ENCODE assay signal across 1 cellular context in the genomic region with DNA sequence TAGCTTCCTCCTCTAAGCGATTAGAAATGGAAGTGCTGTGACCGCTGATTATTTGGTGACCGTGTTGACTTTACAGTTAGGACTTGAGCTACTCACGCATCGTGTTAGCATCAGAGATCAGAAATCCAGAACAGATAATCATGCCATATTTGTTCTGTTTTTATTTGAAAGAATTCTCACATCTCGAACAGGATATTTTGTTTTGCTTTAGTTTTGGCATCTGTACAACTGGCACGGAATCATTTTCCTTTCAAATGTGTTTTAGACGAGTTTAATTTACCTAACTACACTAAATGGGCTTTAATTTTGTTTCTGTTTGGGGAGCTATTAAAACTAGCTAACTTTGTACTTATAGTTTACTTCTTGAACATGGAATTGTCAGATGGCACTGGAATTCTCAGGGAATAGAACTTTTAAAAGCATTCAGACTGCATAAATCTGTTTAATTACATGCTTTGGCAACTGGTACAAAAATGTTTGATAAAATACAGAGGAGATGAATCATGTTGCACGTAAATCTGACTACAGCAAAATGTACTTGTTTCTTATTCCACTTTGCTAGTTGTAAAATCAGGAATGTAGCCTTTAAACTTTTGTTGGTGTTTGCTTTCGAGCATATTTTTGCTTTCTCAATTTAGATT.
TF ChIP-seq lines count a peak whose summit lies in the region.

No MANE protein-coding gene starts in this region.

TF ChIP-seq in HEK293, 187 proteins besides CTCF, POLR2A, EP300 and RAD21 (continued from another document):
- TF ChIP-seq OVOL3 (tag by site-specific recombination; IDR thresholded peaks at IDR 0.05), result no peak
- no peak for TF ChIP-seq ZFP41 (tag by site-specific recombination; IDR thresholded peaks at IDR 0.05; ENCODE audit: borderline replicate concordance)
- no peak for TF ChIP-seq ZNF830 (tag by site-specific recombination; IDR thresholded peaks at IDR 0.05; ENCODE audit: low read depth)
- TF ChIP-seq SP7 (tag by site-specific recombination; IDR thresholded peaks at IDR 0.05), result 0 out of 2 replicates have a peak, but pooled peaks have one; percentile 23
- no peak for TF ChIP-seq ZNF488 (tag by site-specific recombination; IDR thresholded peaks at IDR 0.05)
